ENCODE assay signal across 8 cellular contexts in the genomic region with DNA sequence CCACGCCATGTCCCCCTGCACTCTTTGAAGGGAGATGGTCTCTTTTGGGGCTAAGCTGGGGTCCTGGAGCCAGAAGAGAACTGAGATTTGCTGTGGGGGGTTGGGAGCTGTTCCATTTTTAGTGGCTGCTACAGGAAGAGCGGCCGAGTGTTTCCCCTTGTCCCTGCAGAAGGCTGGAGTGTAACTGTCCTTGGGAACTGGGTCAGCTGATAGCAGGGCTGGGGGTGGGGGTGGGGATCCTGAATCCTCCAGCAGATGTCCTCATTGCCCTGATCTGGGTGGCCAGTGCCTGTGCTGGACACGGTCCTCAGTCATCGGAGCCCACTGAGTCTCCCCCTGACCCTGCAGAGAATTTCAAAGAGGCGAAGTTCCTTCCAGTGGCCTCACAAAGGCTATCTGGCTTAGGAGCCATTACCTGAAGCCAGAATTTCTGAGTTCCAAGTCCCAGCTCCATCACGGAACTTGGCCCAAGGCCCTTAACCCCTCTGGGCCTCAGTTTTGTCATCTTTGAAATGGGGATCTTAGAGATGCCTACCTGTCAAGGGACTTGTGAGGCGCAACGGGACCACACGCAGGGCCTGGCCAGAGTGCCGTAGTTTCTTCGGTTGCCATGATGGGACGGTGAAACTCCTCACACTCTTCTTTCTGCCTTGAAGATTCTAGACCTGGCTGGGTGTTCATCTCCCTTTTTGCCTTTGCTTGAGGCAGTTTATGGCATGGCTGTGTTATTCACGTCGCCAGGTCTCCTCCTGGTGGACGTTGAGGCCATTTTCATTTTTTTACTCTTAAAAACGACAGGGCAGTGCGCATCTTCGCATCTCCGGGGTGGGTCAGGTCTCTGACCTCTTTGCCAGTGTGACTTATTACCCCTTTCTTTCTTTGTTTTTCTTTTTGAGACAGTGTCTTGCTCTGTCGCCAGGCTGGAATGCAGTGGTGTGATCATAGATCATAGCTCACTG. TPM values are rescaled to one million over a fixed set of nuclear protein-coding genes. Genes with fewer than 3 reads are reported as not detected.
A peak's percentile ranks its signal among the peaks of the same experiment; 100 is the strongest.
DNase-seq lines count a peak whose midpoint lies in the region; ATAC-seq, FAIRE-seq and TF ChIP-seq lines count a peak whose summit lies in the region.

No MANE protein-coding gene starts in this region.

- H3K27ac Mint-ChIP-seq in CD4-positive, alpha-beta memory T cell = peak overlapping the region; percentile 29 to 90 (median 60)

- no peak overlapping the region for H3K4me3 Mint-ChIP-seq in CD4-positive, alpha-beta memory T cell

- H3K36me3 Mint-ChIP-seq in CD4-positive, alpha-beta memory T cell = peaks cover 11 to 36% of the 10 kb centered on the region in 2 donors

- H3K9me3 ChIP-seq in CD4-positive, alpha-beta memory T cell (ENCODE audit: control insufficient read depth in 1 of 2, low read length in 2 of 2) = no peaks in the 10 kb centered on the region
- no peaks in the 10 kb centered on the region for H3K9me3 ChIP-seq in Panc1 (ENCODE audit: control insufficient read depth, insufficient read depth, low read depth, low read length)
- H3K9me3 ChIP-seq in esophagus (ENCODE audit: control insufficient read depth in 2 of 2, insufficient read depth in 1 of 2, low read depth in 1 of 2, low read length in 1 of 2) = no peaks in the 10 kb centered on the region

- H3K27me3 ChIP-seq in CD4-positive, alpha-beta memory T cell (ENCODE audit: insufficient read depth, low read length) = no peaks in the 10 kb centered on the region
- H3K27me3 ChIP-seq in Panc1 (ENCODE audit: control insufficient read depth, insufficient read depth, low read length) = no peaks in the 10 kb centered on the region
- H3K27me3 ChIP-seq in esophagus (ENCODE audit: control insufficient read depth in 1 of 2, insufficient read depth in 2 of 2, low read length in 2 of 2) = no peaks in the 10 kb centered on the region

- no peaks in the 10 kb centered on the region for H3K27me3 Mint-ChIP-seq in CD4-positive, alpha-beta memory T cell

- peak; percentile 60 for ATAC-seq in Panc1
- ATAC-seq in HG02763 (IDR thresholded peaks at IDR 0.05; ENCODE audit: unreplicated experiment) = no peak
- ATAC-seq in GM19452 (IDR thresholded peaks at IDR 0.05; ENCODE audit: unreplicated experiment) = no peak
- no peak for ATAC-seq in HG03196 (IDR thresholded peaks at IDR 0.05; ENCODE audit: unreplicated experiment)

- CTCF ChIA-PET in CD4-positive, alpha-beta memory T cell (lab: Charles Lee; ENCODE audit: partially characterized antibody) = interaction anchor here (0.9 to 2.5 kb wide), 5 partner anchors 40 to 109 kb away, joined by 3 to 23 read pairs (median 3); a partner anchor contains a TSS
- CTCF ChIA-PET in Panc1 (lab: Charles Lee) = interaction anchor here (0.7 kb wide), 1 partner anchor 188 kb away, joined by 5 read pairs; no protein-coding TSS in a partner anchor

- peaks cover 19% of the 10 kb centered on the region for H3K36me3 ChIP-seq in CD4-positive, alpha-beta memory T cell (ENCODE audit: insufficient read depth, low read length)
- H3K36me3 ChIP-seq in Panc1 (ENCODE audit: control insufficient read depth, insufficient read depth, low read length) = no peaks in the 10 kb centered on the region
- peaks cover 0 to 24% of the 10 kb centered on the region in 2 donors for H3K36me3 ChIP-seq in esophagus (ENCODE audit: control insufficient read depth in 2 of 2, insufficient read depth in 2 of 2, low read length in 1 of 2)

- no peak overlapping the region for H3K4me3 ChIP-seq in CD4-positive, alpha-beta memory T cell (ENCODE audit: low read length in 2 of 2)
- H3K4me3 ChIP-seq in Panc1 (ENCODE audit: low read depth in 2 of 2, low read length in 2 of 2) (no peak overlapping the region), esophagus (ENCODE audit: low read depth in 1 of 2, low read length in 2 of 2) (no peak overlapping the region)

- TF ChIP-seq POLR2A in H54 (IDR thresholded peaks at IDR 0.05; ENCODE audit: low read depth, low read length) = no peak

- no TSS peak for BruUV-seq in Panc1 (replicated peaks; lab: Mats Ljungman, UMichigan)

- H3K4me1 Mint-ChIP-seq in CD4-positive, alpha-beta memory T cell = peaks cover 10 to 52% (median 20%) of the 10 kb centered on the region in 4 donors

- TF ChIP-seq CTCF in Panc1 (IDR thresholded peaks at IDR 0.05) = no peak; the same call in 1 of the 2 replicates

- H3K27ac ChIP-seq in CD4-positive, alpha-beta memory T cell (ENCODE audit: low read depth, low read length) = no peak overlapping the region
- H3K27ac ChIP-seq in Panc1 (ENCODE audit: low read length) (peak overlapping the region; percentile 57), esophagus (ENCODE audit: low read depth in 2 of 2, low read length in 1 of 2) (peak overlapping the region; percentile 32 to 36)

- intact Hi-C loops in CD4-positive, alpha-beta memory T cell (cut with micrococcal nuclease) = loop anchor here (1.0 kb wide), 1 partner anchor 53 kb away; no protein-coding TSS in a partner anchor
- intact Hi-C loops in Panc1 (cut with micrococcal nuclease; ENCODE audit: unreplicated experiment) = no loop called here

- FAIRE-seq in H54 (lab: Jason Lieb, UNC) = no peak

- in situ Hi-C loops in Panc1 (cut with HindIII; ENCODE audit: low pct_unique_long_range_greater_than_20kb, low sequenced_read_pairs) = no loop called here

- peak in 3 of 5 donors; percentile 12 to 28 (median 20) for DNase-seq in CD4-positive, alpha-beta memory T cell
- DNase-seq in Panc1 (ENCODE audit: low read depth, low spot score) = no peak
- peak; percentile 53 for DNase-seq in myocyte (ENCODE audit: low read depth)
- DNase-seq in H54 (ENCODE audit: insufficient read length, low spot score) = no peak

- POLR2A ChIA-PET in CD4-positive, alpha-beta memory T cell (lab: Charles Lee; ENCODE audit: partially characterized antibody) = interaction anchor here (1.0 to 3.7 kb wide), 3 partner anchors 10 to 52 kb away, joined by 3 to 26 read pairs (median 4); a partner anchor contains a TSS
- POLR2A ChIA-PET in Panc1 (lab: Charles Lee) = interaction anchor here (0.6 kb wide), 1 partner anchor 10 kb away, joined by 5 read pairs; no protein-coding TSS in a partner anchor

- no peaks in the 10 kb centered on the region for H3K9me3 Mint-ChIP-seq in CD4-positive, alpha-beta memory T cell

- peaks cover 37% of the 10 kb centered on the region for H3K4me1 ChIP-seq in CD4-positive, alpha-beta memory T cell (ENCODE audit: insufficient read depth, low read length)
- H3K4me1 ChIP-seq in Panc1 (ENCODE audit: control insufficient read depth, insufficient read depth, low read length) (peaks cover 18% of the 10 kb centered on the region), esophagus (ENCODE audit: control insufficient read depth in 2 of 2, insufficient read depth in 2 of 2, low read length in 1 of 2) (peaks cover 18% of the 10 kb centered on the region in 2 donors)

- WGBS in esophagus, 2 donors = 69% methylated on average over 21 of the region's 21 CpGs

RNA-seq across cellular contexts. Expression of a gene that starts 51.9 kb away (rescaled TPM):
- 100 to 1,000 TPM; 245 to 272 TPM for total RNA-seq in CD4-positive, alpha-beta memory T cell
- 100 to 1,000 TPM in 1 of 2 donors, 10 to 100 TPM in 1; 46.3 to 103 TPM for polyA plus RNA-seq in CD4-positive, alpha-beta memory T cell
- total RNA-seq in Panc1 (2021; ENCODE audit: unreplicated experiment) (125 TPM), myocyte (64.8 and 71.8 TPM in 2 replicates)
- polyA plus RNA-seq in Panc1 (2012; ENCODE audit: insufficient read length) = 163 TPM
- polyA plus RNA-seq in esophagus = 10 to 100 TPM; 68.4 to 87.9 TPM
- polyA plus RNA-seq in myocyte (2012) = 105 TPM

Comparison
In these comparisons a context has a peak if more than half of its experiments do, and no peak if none do; other contexts are left out.
1. DNase-seq: peak in CD4-positive, alpha-beta memory T cell (3 of 5) and myocyte (single experiment); none in Panc1 (single experiment) and H54 (single experiment).